In the genomic region with DNA sequence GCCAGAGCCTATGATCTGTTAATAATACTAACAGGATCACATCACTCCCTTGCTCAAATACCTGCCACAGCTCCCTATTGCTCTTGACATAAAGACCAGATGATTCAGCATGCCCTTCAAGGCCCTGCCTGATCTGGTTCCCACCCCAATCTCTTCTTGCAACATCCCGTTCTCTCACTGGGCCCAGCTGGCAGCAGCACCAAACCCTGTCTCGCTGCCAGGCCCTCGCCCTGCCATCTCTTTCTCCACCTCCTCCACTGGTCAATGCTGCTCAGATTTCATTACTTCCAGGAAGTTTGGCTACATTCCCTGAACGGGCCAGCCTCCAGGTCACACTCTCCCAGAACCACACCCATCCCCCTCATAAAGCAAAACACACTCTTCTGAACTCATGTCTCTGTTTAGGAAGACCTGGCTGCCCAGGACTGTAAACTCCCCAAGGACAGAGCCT, we compare ENCODE assay signal across 8 cellular contexts. TPM values are rescaled to one million over a fixed set of nuclear protein-coding genes. Genes with fewer than 3 reads are reported as not detected.
DNase-seq lines count a peak whose midpoint lies in the region; ATAC-seq, FAIRE-seq and TF ChIP-seq lines count a peak whose summit lies in the region.
"Had no signal": no experiment of that assay in that cellular context is flagged by ENCODE, and none has a peak within 500 bp of the region (broad histone marks: within the 10 kb centered on the region; RNA-seq: fewer than 3 reads in every experiment).

No MANE protein-coding gene starts in this region.

- H3K4me3 ChIP-seq in K562, result no peak overlapping the region
- H3K4me3 ChIP-seq in upper lobe of left lung, result no peak overlapping the region

- H3K36me3 ChIP-seq in K562 (ENCODE audit: control insufficient read depth, insufficient read depth, low read length) (no peaks in the 10 kb centered on the region), upper lobe of left lung (no peaks in the 10 kb centered on the region)

- TF ChIP-seq EP300 in K562 (IDR thresholded peaks at IDR 0.05; ENCODE audit: low read length) (no peak), upper lobe of left lung (IDR thresholded peaks at IDR 0.05) (peak in 2 of 4 donors; percentile 16 to 86)

- TF ChIP-seq RAD21 in K562 (CRISPR knock-in tag; conservative IDR thresholded peaks at IDR 0.05 in 1 of 2, IDR thresholded peaks at IDR 0.05 in 1 of 2), result no peak

- H3K27me3 ChIP-seq in K562 (ENCODE audit: control insufficient read depth in 2 of 2, insufficient read depth in 2 of 2, low read length in 2 of 2) (no peaks in the 10 kb centered on the region), upper lobe of left lung (no peaks in the 10 kb centered on the region)

- H3K4me1 ChIP-seq in K562 (replicated peaks in 1 of 2; ENCODE audit: control insufficient read depth in 2 of 2, insufficient read depth in 2 of 2, low read length in 2 of 2) (peaks cover 3 to 14% of the 10 kb centered on the region in 2 experiments; a peak in 3 of 5 replicates), upper lobe of left lung (peaks cover 6 to 33% (median 20%) of the 10 kb centered on the region in 4 donors)

- H3K27ac ChIP-seq in K562 (ENCODE audit: extremely low read depth, low read depth, low read length) (no peak overlapping the region), upper lobe of left lung (peak overlapping the region; percentile 71 to 84 (median 76))

- DNase-seq in HTR-8/SVneo (ENCODE audit: insufficient read length, low spot score), result peak; percentile 70
- peak in 2 of 4 experiments; percentile 11 to 47 for DNase-seq in K562 (ENCODE audit: extremely low read depth in 1 of 4, low spot score in 3 of 4)
- DNase-seq in kidney tubule cell (ENCODE audit: low spot score), result peak; percentile 52
- DNase-seq in upper lobe of left lung, result peak; percentile 90 to 95
- no peak for DNase-seq in stimulated activated CD4-positive, alpha-beta T cell treated with anti-CD3 and anti-CD28 coated beads, Interleukin-12 subunit alpha, Interleukin-12 subunit beta, amount 100 ng/mL, for 4 hours
- DNase-seq: activated naive CD8-positive, alpha-beta T cell treated with anti-CD3 and anti-CD28 coated beads for 36 hours had no signal

- H3K4me2 ChIP-seq in K562 (ENCODE audit: insufficient read depth, low read length), result no peak overlapping the region

- 10% methylated on average over 4 of the region's 4 CpGs for WGBS in K562 (ENCODE audit: insufficient coverage, low coverage, missing lambda C conversion rate)
- 13 to 29% methylated on average over 4 of the region's 4 CpGs for WGBS in upper lobe of left lung, 2 donors

- in situ Hi-C loops in K562 (cut with MboI), result no loop called here

- no peaks in the 10 kb centered on the region for H3K9me1 ChIP-seq in K562 (ENCODE audit: control insufficient read depth, insufficient read depth, low read length)

- TF ChIP-seq POLR2A in K562 (conservative IDR thresholded peaks at IDR 0.05), result no peak
- peak in 1 of 4 donors; percentile 6 for TF ChIP-seq POLR2A in upper lobe of left lung (IDR thresholded peaks at IDR 0.05)

- ATAC-seq in K562, result peak; percentile 51
- peak; percentile 88 to 90 for ATAC-seq in upper lobe of left lung (ENCODE audit: low FRiP score in 2 of 2)
- no peak for ATAC-seq in HG03039 (IDR thresholded peaks at IDR 0.05; ENCODE audit: unreplicated experiment)
- no peak for ATAC-seq in HG02970 (IDR thresholded peaks at IDR 0.05; ENCODE audit: low FRiP score, unreplicated experiment)

- peak overlapping the region; percentile 39; the same call in 1 of the 2 replicates for H2AFZ ChIP-seq in K562 (ENCODE audit: low read depth, low read length)

- H3K9ac ChIP-seq in K562 (ENCODE audit: insufficient read depth in 1 of 2, low read depth in 2 of 2, low read length in 2 of 2), result peak overlapping the region in 1 of 2 experiments; percentile 10; a peak in 1 of 4 replicates

- CTCF ChIA-PET in K562 (lab: Yijun Ruan, JAX; ENCODE audit: low intra/inter-chr PET ratio), result no interaction called here

- TF ChIP-seq CTCF in K562 (IDR thresholded peaks at IDR 0.05 in 2 of 3, conservative IDR thresholded peaks at IDR 0.05 in 1 of 3; ENCODE audit: insufficient read depth in 2 of 3, low read depth in 1 of 3, low read length in 3 of 3) (no peak), upper lobe of left lung (IDR thresholded peaks at IDR 0.05) (no peak)

- H3K79me2 ChIP-seq in K562 (ENCODE audit: control insufficient read depth, insufficient read depth, low read length), result no peaks in the 10 kb centered on the region

- POLR2A ChIA-PET in K562 (lab: Yijun Ruan, JAX), result interaction anchor here (0.6 to 0.7 kb wide), 2 partner anchors 16 to 23 kb away, joined by 4 read pairs; no protein-coding TSS in a partner anchor

- no TSS peak for BruUV-seq in K562 (replicated peaks; lab: Mats Ljungman, UMichigan)

- intact Hi-C loops in K562 (cut with micrococcal nuclease), result no loop called here

- H4K20me1 ChIP-seq in K562 (replicated peaks; ENCODE audit: control insufficient read depth, insufficient read depth, low read length), result no peaks in the 10 kb centered on the region

- FAIRE-seq in HTR-8/SVneo (lab: Jason Lieb, UNC) (peak; percentile 82), K562 (lab: Jason Lieb, UNC) (peak; percentile 76)

- H3K9me3 ChIP-seq in K562 (replicated peaks; ENCODE audit: control insufficient read depth, insufficient read depth, low read depth, low read length) (peaks cover 3% of the 10 kb centered on the region; the same call in 1 of the 2 replicates), upper lobe of left lung (no peaks in the 10 kb centered on the region)

RNA-seq across cellular contexts. Expression of a gene that starts 8.6 kb away (rescaled TPM):
- total RNA-seq in K562 (2011; cell fraction: chromatin; rRNA removed; ENCODE audit: low replicate concordance), result 51.3 and 119 TPM in 2 replicates
- total RNA-seq in K562 (2011; cell fraction: nucleolus; rRNA removed), result 57.0 and 58.4 TPM in 2 replicates
- total RNA-seq in K562 (2011; cell fraction: nucleoplasm; rRNA removed), result 47.7 and 57.1 TPM in 2 replicates
- 57.8 and 69.7 TPM in 2 replicates for total RNA-seq in K562 (2014; rRNA removed)
- total RNA-seq in K562 (2014; rRNA removed; fragmentation: Illumina TruSeq; extraction: Trizol), result 12.4 and 18.9 TPM in 2 replicates
- 31.4 and 32.6 TPM in 2 replicates for total RNA-seq in K562 (2015; rRNA removed; fragmentation: Illumina TruSeq; extraction: Trizol)
- total RNA-seq in K562 (2021), result 79.6 and 84.8 TPM in 2 replicates
- polyA plus RNA-seq in K562 (2011; rRNA removed), result 29.7 and 54.4 TPM in 2 replicates
- polyA plus RNA-seq in K562 (2011; cell fraction: cytosol; rRNA removed), result 62.1 and 122 TPM in 2 replicates
- 58.1 and 87.7 TPM in 2 replicates for polyA plus RNA-seq in K562 (2011; cell fraction: nucleus; rRNA removed)
- 50.4 and 57.4 TPM in 2 replicates for polyA plus RNA-seq in K562 (2012)
- polyA plus RNA-seq in K562 (2014; fragmentation: Illumina TruSeq; extraction: Trizol), result 53.9 and 68.4 TPM in 2 replicates
- polyA plus RNA-seq in K562 (2014; fragmentation: Nextera tagmentation; extraction: Ambion mirVana), result 10 to 100 TPM in 1 of 2 experiments, 1 to 10 TPM in 1; 3.4 to 17.0 TPM
- 61.3 and 70.5 TPM in 2 replicates for polyA plus RNA-seq in K562 (2014; rRNA removed)
- 19.9 and 22.6 TPM in 2 replicates for polyA minus RNA-seq in K562 (2011; rRNA and poly(A)+ RNA removed)
- polyA minus RNA-seq in K562 (2011; cell fraction: cytosol; rRNA and poly(A)+ RNA removed), result 31.7 and 42.9 TPM in 2 replicates
- polyA minus RNA-seq in K562 (2011; cell fraction: nucleus; rRNA and poly(A)+ RNA removed), result 13.1 and 17.9 TPM in 2 replicates
- total RNA-seq in upper lobe of left lung, result 100 to 1,000 TPM in 1 of 6 donors, 10 to 100 TPM in 5; 50.7 to 221 (median 81.2) TPM

RNA-seq across cellular contexts. Expression of a gene that starts 16.9 kb away (rescaled TPM):
- 0.70 and 1.7 TPM in 2 replicates for total RNA-seq in K562 (2011; cell fraction: chromatin; rRNA removed; ENCODE audit: low replicate concordance)
- 0.50 and 1.1 TPM in 2 replicates for total RNA-seq in K562 (2011; cell fraction: nucleolus; rRNA removed)
- total RNA-seq in K562 (2011; cell fraction: nucleoplasm; rRNA removed), result 0.53 and 0.88 TPM in 2 replicates
- total RNA-seq in K562 (2014; rRNA removed), result 0.20 TPM in 1 of 2 replicates, not detected in the other
- not detected in 2 replicates for total RNA-seq in K562 (2014; rRNA removed; fragmentation: Illumina TruSeq; extraction: Trizol)
- not detected in 2 replicates for total RNA-seq in K562 (2015; rRNA removed; fragmentation: Illumina TruSeq; extraction: Trizol)
- total RNA-seq in K562 (2021), result 0.16 TPM in 1 of 2 replicates, not detected in the other
- 0.20 TPM in 1 of 2 replicates, not detected in the other for polyA plus RNA-seq in K562 (2011; rRNA removed)
- polyA plus RNA-seq in K562 (2011; cell fraction: cytosol; rRNA removed), result 0.19 and 0.22 TPM in 2 replicates
- 0.60 and 1.2 TPM in 2 replicates for polyA plus RNA-seq in K562 (2011; cell fraction: nucleus; rRNA removed)
- polyA plus RNA-seq in K562 (2012), result 0.21 and 1.0 TPM in 2 replicates
- polyA plus RNA-seq in K562 (2014; fragmentation: Illumina TruSeq; extraction: Trizol), result not detected in 2 replicates
- polyA plus RNA-seq in K562 (2014; fragmentation: Nextera tagmentation; extraction: Ambion mirVana), result not detected
- polyA plus RNA-seq in K562 (2014; rRNA removed), result not detected in 2 replicates
- not detected in 2 replicates for polyA minus RNA-seq in K562 (2011; rRNA and poly(A)+ RNA removed)
- not detected in 2 replicates for polyA minus RNA-seq in K562 (2011; cell fraction: cytosol; rRNA and poly(A)+ RNA removed)
- not detected in 2 replicates for polyA minus RNA-seq in K562 (2011; cell fraction: nucleus; rRNA and poly(A)+ RNA removed)
- 10 to 100 TPM; 13.8 to 65.0 (median 28.5) TPM for total RNA-seq in upper lobe of left lung

RNA-seq across cellular contexts. Expression of a gene that starts 49.0 kb away (rescaled TPM):
- total RNA-seq in K562 (2011; cell fraction: chromatin; rRNA removed; ENCODE audit: low replicate concordance), result 22.1 and 56.7 TPM in 2 replicates
- total RNA-seq in K562 (2011; cell fraction: nucleolus; rRNA removed), result 27.5 and 39.4 TPM in 2 replicates
- total RNA-seq in K562 (2011; cell fraction: nucleoplasm; rRNA removed), result 22.7 and 27.9 TPM in 2 replicates
- 17.0 and 20.1 TPM in 2 replicates for total RNA-seq in K562 (2014; rRNA removed)
- total RNA-seq in K562 (2014; rRNA removed; fragmentation: Illumina TruSeq; extraction: Trizol), result 3.3 and 4.4 TPM in 2 replicates
- total RNA-seq in K562 (2015; rRNA removed; fragmentation: Illumina TruSeq; extraction: Trizol), result 5.2 and 5.6 TPM in 2 replicates
- 27.2 and 30.8 TPM in 2 replicates for total RNA-seq in K562 (2021)
- 13.4 and 25.1 TPM in 2 replicates for polyA plus RNA-seq in K562 (2011; rRNA removed)
- 20.5 and 26.0 TPM in 2 replicates for polyA plus RNA-seq in K562 (2011; cell fraction: cytosol; rRNA removed)
- 33.6 and 37.4 TPM in 2 replicates for polyA plus RNA-seq in K562 (2011; cell fraction: nucleus; rRNA removed)
- polyA plus RNA-seq in K562 (2012), result 17.0 and 29.2 TPM in 2 replicates
- 11.4 and 18.4 TPM in 2 replicates for polyA plus RNA-seq in K562 (2014; fragmentation: Illumina TruSeq; extraction: Trizol)
- under 1 TPM; 0.07 to 0.31 TPM for polyA plus RNA-seq in K562 (2014; fragmentation: Nextera tagmentation; extraction: Ambion mirVana)
- polyA plus RNA-seq in K562 (2014; rRNA removed), result 22.0 and 23.5 TPM in 2 replicates
- polyA minus RNA-seq in K562 (2011; rRNA and poly(A)+ RNA removed), result 2.8 and 3.5 TPM in 2 replicates
- polyA minus RNA-seq in K562 (2011; cell fraction: cytosol; rRNA and poly(A)+ RNA removed), result 10.6 and 15.0 TPM in 2 replicates
- polyA minus RNA-seq in K562 (2011; cell fraction: nucleus; rRNA and poly(A)+ RNA removed), result 8.1 and 13.7 TPM in 2 replicates
- 10 to 100 TPM in 5 of 6 donors, 1 to 10 TPM in 1; 6.3 to 34.9 (median 21.2) TPM for total RNA-seq in upper lobe of left lung

RNA-seq across cellular contexts. Expression of a gene that starts 52.8 kb away (rescaled TPM):
- total RNA-seq in K562 (2011; cell fraction: chromatin; rRNA removed; ENCODE audit: low replicate concordance), result 91.7 and 166 TPM in 2 replicates
- 117 and 129 TPM in 2 replicates for total RNA-seq in K562 (2011; cell fraction: nucleolus; rRNA removed)
- total RNA-seq in K562 (2011; cell fraction: nucleoplasm; rRNA removed), result 102 and 128 TPM in 2 replicates
- total RNA-seq in K562 (2014; rRNA removed), result 59.1 and 87.0 TPM in 2 replicates
- total RNA-seq in K562 (2014; rRNA removed; fragmentation: Illumina TruSeq; extraction: Trizol), result 37.8 and 44.0 TPM in 2 replicates
- total RNA-seq in K562 (2015; rRNA removed; fragmentation: Illumina TruSeq; extraction: Trizol), result 34.8 and 35.5 TPM in 2 replicates
- 64.8 and 67.4 TPM in 2 replicates for total RNA-seq in K562 (2021)
- 38.1 and 60.9 TPM in 2 replicates for polyA plus RNA-seq in K562 (2011; rRNA removed)
- polyA plus RNA-seq in K562 (2011; cell fraction: cytosol; rRNA removed), result 32.7 and 34.1 TPM in 2 replicates
- polyA plus RNA-seq in K562 (2011; cell fraction: nucleus; rRNA removed), result 82.3 and 88.1 TPM in 2 replicates
- 62.3 and 136 TPM in 2 replicates for polyA plus RNA-seq in K562 (2012)
- polyA plus RNA-seq in K562 (2014; fragmentation: Illumina TruSeq; extraction: Trizol), result 67.6 and 73.7 TPM in 2 replicates
- 1 to 10 TPM in 1 of 2 experiments, under 1 TPM in 1; 0.42 to 1.3 TPM for polyA plus RNA-seq in K562 (2014; fragmentation: Nextera tagmentation; extraction: Ambion mirVana)
- polyA plus RNA-seq in K562 (2014; rRNA removed), result 55.7 and 77.6 TPM in 2 replicates
- 26.6 and 38.8 TPM in 2 replicates for polyA minus RNA-seq in K562 (2011; rRNA and poly(A)+ RNA removed)
- polyA minus RNA-seq in K562 (2011; cell fraction: cytosol; rRNA and poly(A)+ RNA removed), result 24.1 and 29.0 TPM in 2 replicates
- polyA minus RNA-seq in K562 (2011; cell fraction: nucleus; rRNA and poly(A)+ RNA removed), result 33.5 and 61.9 TPM in 2 replicates
- 100 to 1,000 TPM in 5 of 6 donors, 10 to 100 TPM in 1; 96.2 to 194 (median 114) TPM for total RNA-seq in upper lobe of left lung

Comparison
In these comparisons a context has a peak if more than half of its experiments do, and no peak if none do; other contexts are left out.
1. ATAC-seq: peak in K562 (single experiment) and upper lobe of left lung (2 of 2); none in HG03039 (single experiment) and HG02970 (single experiment).
2. RNA of a gene that starts 16.9 kb away (total RNA-seq): 13.8 to 65.0 TPM in upper lobe of left lung; 0.16 to 1.7 TPM in K562; every median in the first group is over 4 times any median in the second.